In the genomic region with DNA sequence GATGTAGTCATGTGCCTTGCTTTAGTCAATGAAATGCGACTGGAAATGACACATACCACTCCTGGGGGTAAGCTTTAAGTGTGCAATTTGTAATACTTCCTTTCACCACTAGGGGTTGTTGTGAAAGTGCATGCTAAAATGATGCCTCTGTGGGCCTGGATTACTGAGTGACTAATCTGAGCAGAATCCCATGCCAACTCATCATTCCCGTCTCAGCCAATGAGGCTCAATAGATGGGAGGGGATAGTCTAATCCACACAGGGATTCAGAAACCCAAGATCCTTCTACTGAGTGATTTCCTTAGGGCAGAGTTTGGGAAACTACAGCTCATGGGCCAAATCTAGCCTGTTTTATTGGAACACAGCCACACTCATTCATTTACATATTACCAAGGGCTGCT, we compare ENCODE assay signal across 9 cellular contexts. TPM values are rescaled to one million over a fixed set of nuclear protein-coding genes. Genes with fewer than 3 reads are reported as not detected.
DNase-seq lines count a peak whose midpoint lies in the region; ATAC-seq and TF ChIP-seq lines count a peak whose summit lies in the region.
"Had no signal": no experiment of that assay in that cellular context is flagged by ENCODE, and none has a peak within 500 bp of the region (broad histone marks: within the 10 kb centered on the region; RNA-seq: fewer than 3 reads in every experiment).

No MANE protein-coding gene starts in this region.

- TF ChIP-seq CTCF in neural crest cell (conservative IDR thresholded peaks at IDR 0.05): peak; percentile 66

- ATAC-seq in central memory CD8-positive, alpha-beta T cell (replicated peaks; ENCODE audit: extremely low read depth, poor library complexity, severe bottlenecking): peak; percentile 56
- no peak for ATAC-seq in GM19455 (IDR thresholded peaks at IDR 0.05; ENCODE audit: unreplicated experiment)

- no peak overlapping the region for H3K4me3 Mint-ChIP-seq in central memory CD8-positive, alpha-beta T cell
- H3K4me3 Mint-ChIP-seq in neural crest cell: no peak overlapping the region
- H3K4me3 Mint-ChIP-seq: activated naive CD8-positive, alpha-beta T cell treated with anti-CD3 and anti-CD28 coated beads, Interleukin-2, amount 10 ng/mL, durations not matched to agents 7 days and 5 days had no signal

- H3K4me1 Mint-ChIP-seq in central memory CD8-positive, alpha-beta T cell: peaks cover 5% of the 10 kb centered on the region
- H3K4me1 Mint-ChIP-seq in neural crest cell: peaks cover 6% of the 10 kb centered on the region
- H3K4me1 Mint-ChIP-seq: activated naive CD8-positive, alpha-beta T cell treated with anti-CD3 and anti-CD28 coated beads, Interleukin-2, amount 10 ng/mL, durations not matched to agents 7 days and 5 days had no signal

- H3K27me3 ChIP-seq in H7 (ENCODE audit: control insufficient read depth, insufficient read depth, low read length): no peaks in the 10 kb centered on the region

- H3K27ac Mint-ChIP-seq in central memory CD8-positive, alpha-beta T cell (ENCODE audit: low read depth): no peak overlapping the region
- no peak overlapping the region for H3K27ac Mint-ChIP-seq in neural crest cell (ENCODE audit: unreplicated experiment)
- H3K27ac Mint-ChIP-seq: activated naive CD8-positive, alpha-beta T cell treated with anti-CD3 and anti-CD28 coated beads, Interleukin-2, amount 10 ng/mL, durations not matched to agents 7 days and 5 days had no signal

- no peaks in the 10 kb centered on the region for H3K36me3 Mint-ChIP-seq in central memory CD8-positive, alpha-beta T cell (ENCODE audit: insufficient read depth)
- no peaks in the 10 kb centered on the region for H3K36me3 Mint-ChIP-seq in neural crest cell (ENCODE audit: low read depth)
- H3K36me3 Mint-ChIP-seq: activated naive CD8-positive, alpha-beta T cell treated with anti-CD3 and anti-CD28 coated beads, Interleukin-2, amount 10 ng/mL, durations not matched to agents 7 days and 5 days had no signal

- DNase-seq in NCI-H82 (lab: John Stamatoyannopoulos, UW) (peak; percentile 76), NCI-H82 treated with DMSO at 0.1 percent for 48 hours (lab: John Stamatoyannopoulos, UW; ENCODE audit: unreplicated experiment) (no peak), H7 (peak; percentile 65), MV-4-11 (lab: John Stamatoyannopoulos, UW) (peak; percentile 31), neural crest cell (ENCODE audit: low read depth, low spot score) (no peak)
- no peak for DNase-seq in central memory CD8-positive, alpha-beta T cell (ENCODE audit: low spot score in 2 of 2)
- no peak for DNase-seq in stimulated activated CD4-positive, alpha-beta T cell treated with anti-CD3 and anti-CD28 coated beads, Interleukin-4, amount 100 ng/mL, for 24 hours
- DNase-seq: activated naive CD8-positive, alpha-beta T cell treated with anti-CD3 and anti-CD28 coated beads, Interleukin-2, amount 10 ng/mL, durations not matched to agents 7 days and 5 days had no signal

- no peaks in the 10 kb centered on the region for H3K36me3 ChIP-seq in H7 (replicated peaks; ENCODE audit: control insufficient read depth, insufficient read depth, low read length)

- no peaks in the 10 kb centered on the region for H3K27me3 Mint-ChIP-seq in central memory CD8-positive, alpha-beta T cell
- no peaks in the 10 kb centered on the region for H3K27me3 Mint-ChIP-seq in neural crest cell (ENCODE audit: low read depth)

- H3K9me3 Mint-ChIP-seq in central memory CD8-positive, alpha-beta T cell: no peaks in the 10 kb centered on the region
- H3K9me3 Mint-ChIP-seq in neural crest cell: peaks cover 6% of the 10 kb centered on the region
- H3K9me3 Mint-ChIP-seq: activated naive CD8-positive, alpha-beta T cell treated with anti-CD3 and anti-CD28 coated beads, Interleukin-2, amount 10 ng/mL, durations not matched to agents 7 days and 5 days had no signal

- no peak overlapping the region for H3K4me3 ChIP-seq in H7 (ENCODE audit: insufficient read depth, low read depth, low read length)

RNA-seq across cellular contexts. Expression of a gene that starts 54.0 kb away (rescaled TPM):
- total RNA-seq in H7 (2014; rRNA removed; shearing (Covaris generic)): not detected in 2 replicates
- total RNA-seq in neural crest cell: 0.07 TPM in 1 of 2 replicates, not detected in the other

Comparison
In these comparisons a context has a peak if more than half of its experiments do, and no peak if none do; other contexts are left out.
1. DNase-seq: peak in NCI-H82 (single experiment), H7 (single experiment) and MV-4-11 (single experiment); none in NCI-H82 treated with DMSO at 0.1 percent for 48 hours (single experiment), central memory CD8-positive, alpha-beta T cell (0 of 2), neural crest cell (single experiment) and stimulated activated CD4-positive, alpha-beta T cell treated with anti-CD3 and anti-CD28 coated beads, Interleukin-4, amount 100 ng/mL, for 24 hours (single experiment).